ENCODE assay signal across 10 cellular contexts in genomic region chr3:197891-198491, GRCh38. TPM values are rescaled to one million over a fixed set of nuclear protein-coding genes. Genes with fewer than 3 reads are reported as not detected.
DNase-seq lines count a peak whose midpoint lies in the region; ATAC-seq and TF ChIP-seq lines count a peak whose summit lies in the region.
"Had no signal": no experiment of that assay in that cellular context is flagged by ENCODE, and none has a peak within 500 bp of the region (broad histone marks: within the 10 kb centered on the region; RNA-seq: fewer than 3 reads in every experiment).

No MANE protein-coding gene starts in this region.

- peaks cover 6% of the 10 kb centered on the region for H3K4me1 Mint-ChIP-seq in type B pancreatic cell (ENCODE audit: unreplicated experiment)

- H3F3A ChIP-seq in SK-N-SH (replicated peaks; ENCODE audit: insufficient read depth), result no peaks in the 10 kb centered on the region

- H3K36me3 ChIP-seq in SK-N-SH (replicated peaks in 1 of 2; ENCODE audit: control insufficient read depth in 1 of 2, insufficient read depth in 2 of 2, low read length in 1 of 2) (no peaks in the 10 kb centered on the region), kidney epithelial cell (ENCODE audit: control insufficient read depth, insufficient read depth, low read length) (no peaks in the 10 kb centered on the region), SJCRH30 (no peaks in the 10 kb centered on the region)

- peak overlapping the region; percentile 83 for H3K4me3 Mint-ChIP-seq in type B pancreatic cell
- H3K4me3 Mint-ChIP-seq: T-helper 1 cell treated with Interleukin-12 subunit alpha and Interleukin-12 subunit beta and Interleukin-4 antibody, amounts not matched to agents 30 μg/mL and 1 μg/mL, for 36 hours had no signal

- H3K9me3 ChIP-seq in SK-N-SH (no peaks in the 10 kb centered on the region), SJCRH30 (replicated peaks) (no peaks in the 10 kb centered on the region)

- H3K27ac Mint-ChIP-seq in type B pancreatic cell, result no peak overlapping the region
- H3K27ac Mint-ChIP-seq: T-helper 1 cell treated with Interleukin-12 subunit alpha and Interleukin-12 subunit beta and Interleukin-4 antibody, amounts not matched to agents 30 μg/mL and 1 μg/mL, for 36 hours had no signal

- H3K27me3 Mint-ChIP-seq in type B pancreatic cell, result peaks cover 88% of the 10 kb centered on the region

- ATAC-seq in HG03378 (IDR thresholded peaks at IDR 0.05; ENCODE audit: unreplicated experiment), result no peak

- CTCF ChIA-PET in SK-N-SH (lab: Yijun Ruan, JAX), result interaction anchor here (1.0 to 1.3 kb wide), 2 partner anchors 24 to 129 kb away, joined by 3 read pairs; no protein-coding TSS in a partner anchor

- no peak overlapping the region for H3K9ac ChIP-seq in SK-N-SH

- H4K20me1 ChIP-seq in SK-N-SH (ENCODE audit: insufficient read depth), result no peaks in the 10 kb centered on the region

- H3K9me3 Mint-ChIP-seq in type B pancreatic cell, result no peaks in the 10 kb centered on the region

- no peak for TF ChIP-seq RAD21 in SK-N-SH (IDR thresholded peaks at IDR 0.05; ENCODE audit: low read length)

- peak overlapping the region in 1 of 2 experiments; percentile 42; a peak in 2 of 4 replicates for H3K4me3 ChIP-seq in SK-N-SH (ENCODE audit: low read depth in 2 of 2, low read length in 1 of 2)
- H3K4me3 ChIP-seq in kidney epithelial cell (ENCODE audit: low read depth, low read length), result peak overlapping the region; percentile 45
- H3K4me3 ChIP-seq in SJCRH30, result no peak overlapping the region

- 0 out of 2 replicates have a peak overlapping the region, but pooled peaks have one; percentile 28 for H3K4me2 ChIP-seq in SK-N-SH

- POLR2A ChIA-PET in SK-N-SH (lab: Yijun Ruan, JAX), result no interaction called here

- WGBS in SK-N-SH (ENCODE audit: low lambda C conversion rate), result 9% methylated on average over 8 of the region's 64 CpGs

- H3K27ac ChIP-seq in SK-N-SH (ENCODE audit: low read depth in 2 of 2, low read length in 1 of 2), result no peak overlapping the region
- H3K27ac ChIP-seq in SJCRH30, result no peak overlapping the region

- H3K4me1 ChIP-seq in SK-N-SH (ENCODE audit: control insufficient read depth in 1 of 2, insufficient read depth in 2 of 2, low read depth in 1 of 2, low read length in 1 of 2) (peaks cover 0 to 9% of the 10 kb centered on the region in 2 experiments; a peak in 1 of 4 replicates), SJCRH30 (no peaks in the 10 kb centered on the region)

- TF ChIP-seq EP300 in SK-N-SH (IDR thresholded peaks at IDR 0.05; ENCODE audit: borderline replicate concordance in 1 of 2, low read depth in 1 of 2, low read length in 1 of 2), result no peak

- H3K9me2 ChIP-seq in SK-N-SH, result no peaks in the 10 kb centered on the region

- TF ChIP-seq CTCF in SK-N-SH (IDR thresholded peaks at IDR 0.05) (no peak), kidney epithelial cell (IDR thresholded peaks at IDR 0.05; ENCODE audit: insufficient read depth, low read length, poor library complexity, severe bottlenecking) (no peak), type B pancreatic cell (conservative IDR thresholded peaks at IDR 0.05) (no peak)

- no peaks in the 10 kb centered on the region for H3K36me3 Mint-ChIP-seq in type B pancreatic cell

- DNase-seq in NCI-H1417 (lab: John Stamatoyannopoulos, UW) (peak; percentile 33 to 72 (median 62)), NCI-H1417 treated with DMSO at 0.1 percent for 48 hours (lab: John Stamatoyannopoulos, UW) (no peak), SK-N-SH (peak; percentile 84), kidney epithelial cell (ENCODE audit: low read depth) (no peak), type B pancreatic cell (ENCODE audit: extremely low spot score, unreplicated experiment) (no peak), SJCRH30 (no peak), SW480 (ENCODE audit: low spot score) (no peak)

- H3K79me2 ChIP-seq in SK-N-SH (ENCODE audit: insufficient read depth), result no peaks in the 10 kb centered on the region

- H3K27me3 ChIP-seq in SK-N-SH (ENCODE audit: insufficient read depth) (0 out of 2 replicates have a peak, but pooled peaks cover 6% of the 10 kb centered on the region), kidney epithelial cell (ENCODE audit: control insufficient read depth, insufficient read depth, low read length) (peaks cover 33% of the 10 kb centered on the region), SJCRH30 (no peaks in the 10 kb centered on the region)

- no peak overlapping the region for H2AFZ ChIP-seq in SK-N-SH (ENCODE audit: low read depth)

TF ChIP-seq in SK-N-SH, 30 proteins besides CTCF, POLR2A, EP300 and RAD21:
- TF ChIP-seq PBX3 (IDR thresholded peaks at IDR 0.05) (no peak), NRF1 (IDR thresholded peaks at IDR 0.05; ENCODE audit: low read depth, low read length) (0 out of 2 replicates have a peak, but pooled peaks have one; percentile 27), TCF12 (IDR thresholded peaks at IDR 0.05) (no peak), CHD2 (IDR thresholded peaks at IDR 0.05; ENCODE audit: low read length, partially characterized antibody) (no peak), SMC3 (IDR thresholded peaks at IDR 0.05; ENCODE audit: low read depth, low read length) (no peak), POLR2AphosphoS5 (IDR thresholded peaks at IDR 0.05; ENCODE audit: low read depth, low read length) (no peak)
- TF ChIP-seq, protein P1, sequence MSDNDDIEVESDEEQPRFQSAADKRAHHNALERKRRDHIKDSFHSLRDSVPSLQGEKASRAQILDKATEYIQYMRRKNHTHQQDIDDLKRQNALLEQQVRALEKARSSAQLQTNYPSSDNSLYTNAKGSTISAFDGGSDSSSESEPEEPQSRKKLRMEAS (IDR thresholded peaks at IDR 0.05; ENCODE audit: low read depth), result no peak

RNA-seq across cellular contexts. Expression of gene CHL1, which starts 1.4 kb away (rescaled TPM):
- polyA plus RNA-seq in SK-N-SH (2012; rRNA removed), result not detected in 2 replicates
- not detected in 2 replicates for polyA plus RNA-seq in SK-N-SH (2012; cell fraction: cytosol; rRNA removed)
- polyA plus RNA-seq in SK-N-SH (2012; cell fraction: nucleus; rRNA removed), result not detected in 2 replicates
- total RNA-seq in kidney epithelial cell, result 0.27 and 0.33 TPM in 2 replicates
- 0.59 and 1.4 TPM in 2 replicates for total RNA-seq in type B pancreatic cell (ENCODE audit: low replicate concordance)
- not detected in 2 replicates for total RNA-seq in SJCRH30 (2014; rRNA removed; shearing (Covaris generic))
- total RNA-seq: pulmonary artery endothelial cell had no signal

Comparison
In these comparisons a context has a peak if more than half of its experiments do, and no peak if none do; other contexts are left out.
1. DNase-seq: peak in NCI-H1417 (3 of 3) and SK-N-SH (single experiment); none in NCI-H1417 treated with DMSO at 0.1 percent for 48 hours (single experiment), kidney epithelial cell (single experiment), type B pancreatic cell (single experiment), SJCRH30 (0 of 2) and SW480 (single experiment).